In genomic region chr16:30874244-30874820, GRCh38 we compare ENCODE assay signal across 8 cellular contexts. TPM values are rescaled to one million over a fixed set of nuclear protein-coding genes. Genes with fewer than 3 reads are reported as not detected.
A peak's percentile ranks its signal among the peaks of the same experiment; 100 is the strongest.
DNase-seq lines count a peak whose midpoint lies in the region; ATAC-seq, FAIRE-seq and TF ChIP-seq lines count a peak whose summit lies in the region.

No MANE protein-coding gene starts in this region.

- no peak for TF ChIP-seq CTCF in CD4-positive, alpha-beta T cell (IDR thresholded peaks at IDR 0.05)

- CTCF ChIA-PET in CD4-positive, alpha-beta T cell (lab: Charles Lee): interaction anchor here (3.2 to 5.7 kb wide), 2 partner anchors 28 to 30 kb away, joined by 25 to 47 read pairs; no protein-coding TSS in a partner anchor

- peak overlapping the region; percentile 15 for H2AFZ ChIP-seq in neuron (ENCODE audit: low read depth, low read length)

- peaks cover 17% of the 10 kb centered on the region for H3K4me1 ChIP-seq in neuron (ENCODE audit: insufficient read depth, low read length)

- H3K4me3 ChIP-seq in neuron (ENCODE audit: low read length): peak overlapping the region; percentile 69

- no peaks in the 10 kb centered on the region for H3K27me3 Mint-ChIP-seq in CD4-positive, alpha-beta T cell
- no peaks in the 10 kb centered on the region for H3K27me3 Mint-ChIP-seq in effector memory CD8-positive, alpha-beta T cell

- H3K27ac ChIP-seq in CD4-positive, alpha-beta T cell (ENCODE audit: low read depth, low read length): peak overlapping the region; percentile 88

- no peak for DNase-seq in CD4-positive, alpha-beta T cell
- DNase-seq in NCI-H82 (lab: John Stamatoyannopoulos, UW): peak; percentile 86
- DNase-seq in effector memory CD8-positive, alpha-beta T cell: no peak
- no peak for DNase-seq in occipital lobe (lab: John Stamatoyannopoulos, UW)
- DNase-seq in GM19239 (ENCODE audit: insufficient read length, low spot score): no peak
- no peak for DNase-seq in activated effector memory CD4-positive, alpha-beta T cell treated with anti-CD3 and anti-CD28 coated beads, Interleukin-2, amount 50 U/mL, for 16 hours
- DNase-seq in amniotic stem cell (lab: John Stamatoyannopoulos, UW): no peak

- intact Hi-C loops in CD4-positive, alpha-beta T cell (cut with DNase I, micrococcal nuclease): loop anchor here in 1 of 2 experiments (2.0 kb wide), 1 partner anchor 20 kb away; the partner anchor contains the start of gene BCL7C

- POLR2A ChIA-PET in CD4-positive, alpha-beta T cell (lab: Charles Lee): interaction anchor here (0.6 to 4.2 kb wide), 20 partner anchors 9 to 504 kb away, joined by 3 to 93 read pairs (median 4); partner anchors contain the start of genes BCL7C, CTF1, FBXL19 and FUS

- peaks cover 30% of the 10 kb centered on the region for H3K4me1 Mint-ChIP-seq in CD4-positive, alpha-beta T cell (ENCODE audit: low read depth)
- H3K4me1 Mint-ChIP-seq in effector memory CD8-positive, alpha-beta T cell (ENCODE audit: low read depth in 2 of 2): peaks cover 34 to 39% of the 10 kb centered on the region in 2 donors

- H3K36me3 ChIP-seq in neuron (ENCODE audit: insufficient read depth, low read length): peaks cover 8% of the 10 kb centered on the region

- ATAC-seq in CD4-positive, alpha-beta T cell (ENCODE audit: poor library complexity): no peak
- no peak for ATAC-seq in effector memory CD8-positive, alpha-beta T cell (replicated peaks)

- FAIRE-seq in GM19239 (lab: Jason Lieb, UNC): no peak

- H3K27me3 ChIP-seq in CD4-positive, alpha-beta T cell (ENCODE audit: control insufficient read depth, insufficient read depth, low read length): no peaks in the 10 kb centered on the region
- no peaks in the 10 kb centered on the region for H3K27me3 ChIP-seq in neuron (ENCODE audit: insufficient read depth, low read length)

- H3K9me3 ChIP-seq in CD4-positive, alpha-beta T cell (ENCODE audit: control insufficient read depth, low read length): no peaks in the 10 kb centered on the region
- H3K9me3 ChIP-seq in neuron (ENCODE audit: low read length): no peaks in the 10 kb centered on the region

- H3K27ac Mint-ChIP-seq in CD4-positive, alpha-beta T cell: peak overlapping the region; percentile 98
- peak overlapping the region; percentile 88 to 93 for H3K27ac Mint-ChIP-seq in effector memory CD8-positive, alpha-beta T cell

- H3K4me3 Mint-ChIP-seq in CD4-positive, alpha-beta T cell: peak overlapping the region; percentile 96
- peak overlapping the region; percentile 97 to 98 for H3K4me3 Mint-ChIP-seq in effector memory CD8-positive, alpha-beta T cell

- H3K36me3 Mint-ChIP-seq in CD4-positive, alpha-beta T cell (ENCODE audit: low read depth): peaks cover 42% of the 10 kb centered on the region
- H3K36me3 Mint-ChIP-seq in effector memory CD8-positive, alpha-beta T cell (ENCODE audit: insufficient read depth): peaks cover 42% of the 10 kb centered on the region

- H3K9me3 Mint-ChIP-seq in CD4-positive, alpha-beta T cell: no peaks in the 10 kb centered on the region
- H3K9me3 Mint-ChIP-seq in effector memory CD8-positive, alpha-beta T cell: no peaks in the 10 kb centered on the region

RNA-seq across cellular contexts. Expression of gene BCL7C, which starts 19.5 kb away (rescaled TPM):
- total RNA-seq in CD4-positive, alpha-beta T cell: 10 to 100 TPM; 17.8 to 19.1 TPM
- 29.6 TPM for total RNA-seq in occipital lobe

RNA-seq across cellular contexts. Expression of gene CTF1, which starts 22.1 kb away (rescaled TPM):
- total RNA-seq in CD4-positive, alpha-beta T cell: under 1 TPM in 1 of 2 experiments, not detected in 1; 0.20 TPM
- not detected for total RNA-seq in occipital lobe

RNA-seq across cellular contexts. Expression of gene FBXL19, which starts 49.0 kb away (rescaled TPM):
- total RNA-seq in CD4-positive, alpha-beta T cell: 1 to 10 TPM; 7.5 to 8.9 TPM
- 56.1 TPM for total RNA-seq in occipital lobe
